ENCODE assay signal across 10 cellular contexts in genomic region chr7:43112088-43112940, GRCh38. TPM values are rescaled to one million over a fixed set of nuclear protein-coding genes. Genes with fewer than 3 reads are reported as not detected.
A peak's percentile ranks its signal among the peaks of the same experiment; 100 is the strongest.
DNase-seq lines count a peak whose midpoint lies in the region; ATAC-seq and TF ChIP-seq lines count a peak whose summit lies in the region.
"Had no signal": no experiment of that assay in that cellular context is flagged by ENCODE, and none has a peak within 500 bp of the region (broad histone marks: within the 10 kb centered on the region; RNA-seq: fewer than 3 reads in every experiment).

TSS of gene HECW1 (plus strand) at chr7:43112647. CDS start at chr7:43243906, 131,259 bp downstream.

- no peak for ATAC-seq in left lobe of liver
- ATAC-seq in HG03457 (IDR thresholded peaks at IDR 0.05; ENCODE audit: unreplicated experiment) = no peak
- ATAC-seq: CD8-positive, alpha-beta T cell had no signal

- no peak for TF ChIP-seq CTCF in thyroid gland (IDR thresholded peaks at IDR 0.05)

- H3K4me1 ChIP-seq in thyroid gland = peaks cover 7 to 26% of the 10 kb centered on the region in 2 donors

- TF ChIP-seq POLR2A in thyroid gland (IDR thresholded peaks at IDR 0.05) = no peak

- H3K9me3 ChIP-seq in thyroid gland = no peaks in the 10 kb centered on the region

- intact Hi-C loops in thyroid gland (cut with DNase I) = no loop called here

- no peaks in the 10 kb centered on the region for H3K27me3 ChIP-seq in thyroid gland

- WGBS in thyroid gland, 2 donors = 10 to 18% methylated on average over 24 to 44 of the region's 59 CpGs

- H3K36me3 ChIP-seq in thyroid gland = no peaks in the 10 kb centered on the region

- H3K27ac ChIP-seq in thyroid gland = no peak within 1 kb of the TSS

- H3K4me3 ChIP-seq in thyroid gland (replicated peaks in 1 of 3) = peak within 1 kb of the TSS in 2 of 3 donors; percentile 27 to 52

- DNase-seq in activated CD4-positive, alpha-beta T cell treated with anti-CD3 and anti-CD28 coated beads for 48 hours = peak; percentile 2
- no peak for DNase-seq in activated CD4-positive, alpha-beta T cell treated with anti-CD3 and anti-CD28 coated beads, Interleukin-2, amount 50 U/mL, for 1 hour
- DNase-seq in amygdala (lab: John Stamatoyannopoulos, UW) = peak in 37 of 56 donors; percentile 9 to 64 (median 36)
- peak; percentile 68 for DNase-seq in iPS-NIHi11 (ENCODE audit: low spot score)
- DNase-seq in thyroid gland = peak in 1 of 2 donors; percentile 15
- no peak for DNase-seq in left lobe of liver (ENCODE audit: low spot score)
- DNase-seq in ureter (ENCODE audit: low spot score) = no peak
- DNase-seq: CD8-positive, alpha-beta T cell had no signal

RNA-seq across cellular contexts. Expression of gene HECW1, which starts in this region (rescaled TPM):
- total RNA-seq in thyroid gland (1 to 10 TPM in 3 of 4 donors, under 1 TPM in 1; 0.67 to 4.7 (median 2.3) TPM), left lobe of liver (not detected), ureter (1.3 TPM)
- total RNA-seq: CD8-positive, alpha-beta T cell; T-helper 2 cell treated with Interferon-gamma antibody and Interleukin-4, amounts not matched to agents 100 ng/mL and 5 ng/mL, for 36 hours had no signal

Comparison
In these comparisons a context has a peak if more than half of its experiments do, and no peak if none do; other contexts are left out.
1. DNase-seq: peak in activated CD4-positive, alpha-beta T cell treated with anti-CD3 and anti-CD28 coated beads for 48 hours (single experiment), amygdala (37 of 56) and iPS-NIHi11 (single experiment); none in activated CD4-positive, alpha-beta T cell treated with anti-CD3 and anti-CD28 coated beads, Interleukin-2, amount 50 U/mL, for 1 hour (single experiment), left lobe of liver (single experiment) and ureter (single experiment).